In genomic region chr16:13835357-13835756, GRCh38 we compare ENCODE assay signal across 19 cellular contexts.
A peak's percentile ranks its signal among the peaks of the same experiment; 100 is the strongest.
DNase-seq lines count a peak whose midpoint lies in the region; ATAC-seq and TF ChIP-seq lines count a peak whose summit lies in the region.
"Had no signal": no experiment of that assay in that cellular context is flagged by ENCODE, and none has a peak within 500 bp of the region (broad histone marks: within the 10 kb centered on the region; RNA-seq: fewer than 3 reads in every experiment).

No MANE protein-coding gene starts in this region.

- no peak overlapping the region for H3K27ac ChIP-seq in coronary artery
- H3K27ac ChIP-seq: 22Rv1 had no signal

- peaks cover 2% of the 10 kb centered on the region; the same call in 1 of the 2 replicates for H3K27me3 Mint-ChIP-seq in HFFc6 (ENCODE audit: insufficient read depth)

- peak; percentile 1 for DNase-seq in AG10803 (ENCODE audit: low read depth)
- DNase-seq in GM12865 (ENCODE audit: low read depth): peak; percentile 19
- peak; percentile 67 for DNase-seq in RPMI8226
- no peak for DNase-seq in coronary artery (ENCODE audit: low spot score)
- no peak for DNase-seq in NCI-H524 treated with DMSO at 0.1 percent for 48 hours (lab: John Stamatoyannopoulos, UW)
- no peak for DNase-seq in HFFc6
- no peak for DNase-seq in NK-92 treated with Interleukin-12 subunit alpha and Interleukin-12 subunit beta, amount 100 ng/mL, for 24 hours (lab: John Stamatoyannopoulos, UW)
- DNase-seq: AML-193; C1 segment of cervical spinal cord; Calu3; CD4-positive, alpha-beta T cell; DMS153; DMS79 treated with DMSO at 0.1 percent for 48 hours; GDM1; H9 had no signal

- ATAC-seq in HG03196 (IDR thresholded peaks at IDR 0.05; ENCODE audit: unreplicated experiment): no peak
- ATAC-seq: GM23338, HepG2 had no signal

- TF ChIP-seq CTCF in AG10803 (conservative IDR thresholded peaks at IDR 0.05; ENCODE audit: low read length) (no peak), GM12865 (IDR thresholded peaks at IDR 0.05; ENCODE audit: insufficient read depth, low read depth, low read length, missing control alignments) (no peak), coronary artery (IDR thresholded peaks at IDR 0.05) (no peak), HFFc6 (IDR thresholded peaks at IDR 0.05) (no peak)

- H3K4me1 Mint-ChIP-seq in HFFc6 (ENCODE audit: low read depth): no peaks in the 10 kb centered on the region

- H3K4me3 ChIP-seq in AG10803 (ENCODE audit: low read length) (no peak overlapping the region), GM12865 (ENCODE audit: low read depth, low read length) (no peak overlapping the region), coronary artery (peak overlapping the region; percentile 16)
- H3K4me3 ChIP-seq: GM23338 had no signal

- H3K27ac Mint-ChIP-seq in HFFc6: no peak overlapping the region
- H3K27ac Mint-ChIP-seq: CD4-positive, alpha-beta T cell; GM23338; H9 had no signal

- H3K9me3 Mint-ChIP-seq in HFFc6: peaks cover 15% of the 10 kb centered on the region
- H3K9me3 Mint-ChIP-seq: CD4-positive, alpha-beta T cell; H9 had no signal

- no peak overlapping the region for H3K4me3 Mint-ChIP-seq in HFFc6
- H3K4me3 Mint-ChIP-seq: CD4-positive, alpha-beta T cell; GM23338; H9 had no signal

- no peaks in the 10 kb centered on the region for H3K36me3 Mint-ChIP-seq in HFFc6 (ENCODE audit: low read depth)

Comparison
In these comparisons a context has a peak if more than half of its experiments do, and no peak if none do; other contexts are left out.
1. DNase-seq: peak in AG10803 (single experiment), GM12865 (single experiment) and RPMI8226 (single experiment); none in coronary artery (single experiment), NCI-H524 treated with DMSO at 0.1 percent for 48 hours (single experiment), HFFc6 (single experiment) and NK-92 treated with Interleukin-12 subunit alpha and Interleukin-12 subunit beta, amount 100 ng/mL, for 24 hours (single experiment).